17 cellular contexts compared by ENCODE assay signal in genomic region chr18:76433788-76434187, GRCh38.
DNase-seq lines count a peak whose midpoint lies in the region; TF ChIP-seq lines count a peak whose summit lies in the region.
"Had no signal": no experiment of that assay in that cellular context is flagged by ENCODE, and none has a peak within 500 bp of the region (broad histone marks: within the 10 kb centered on the region; RNA-seq: fewer than 3 reads in every experiment).

No MANE protein-coding gene starts in this region.

- no peak overlapping the region for H3K4ac ChIP-seq in neuronal stem cell (ENCODE audit: low read length)

- no peak for TF ChIP-seq CTCF in sigmoid colon (IDR thresholded peaks at IDR 0.05)

- no peak overlapping the region for H3K9ac ChIP-seq in neuronal stem cell (ENCODE audit: low read depth, low read length, poor library complexity)
- H3K9ac ChIP-seq: BLaER1 had no signal

- no peak overlapping the region for H2BK5ac ChIP-seq in neuronal stem cell (ENCODE audit: low read length)

- H2AFZ ChIP-seq in neuronal stem cell (ENCODE audit: low read length): no peak overlapping the region

- H3K27ac ChIP-seq in neuronal stem cell (replicated peaks; ENCODE audit: low read length): no peak overlapping the region
- H3K27ac ChIP-seq in sigmoid colon: no peak overlapping the region
- H3K27ac ChIP-seq: 22Rv1, A549, BLaER1 had no signal

- no peak overlapping the region for H4K91ac ChIP-seq in neuronal stem cell (ENCODE audit: low read depth, low read length, poor library complexity)

- no peak overlapping the region for H4K8ac ChIP-seq in neuronal stem cell (ENCODE audit: low read depth, low read length)

- no peak overlapping the region for H2BK15ac ChIP-seq in neuronal stem cell (ENCODE audit: low read length)

- H3K27me3 ChIP-seq in neuronal stem cell (ENCODE audit: control insufficient read depth in 3 of 3, insufficient read depth in 3 of 3, low read depth in 1 of 3, low read length in 3 of 3) (no peaks in the 10 kb centered on the region), sigmoid colon (no peaks in the 10 kb centered on the region)
- H3K27me3 ChIP-seq: BLaER1 had no signal

- H3K23ac ChIP-seq in neuronal stem cell (ENCODE audit: low read depth, low read length, poor library complexity): peak overlapping the region; percentile 67

- H3K79me1 ChIP-seq in neuronal stem cell (ENCODE audit: low read depth, low read length): peaks cover 44% of the 10 kb centered on the region

- no peak for TF ChIP-seq POLR2A in sigmoid colon (IDR thresholded peaks at IDR 0.05)

- H2BK120ac ChIP-seq in neuronal stem cell (ENCODE audit: low read depth, low read length): no peak overlapping the region

- peak; percentile 34 for DNase-seq in activated effector memory CD4-positive, alpha-beta T cell treated with anti-CD3 and anti-CD28 coated beads, Interleukin-2, amount 50 U/mL, for 16 hours
- no peak for DNase-seq in activated effector memory CD4-positive, alpha-beta T cell treated with Interleukin-2 at 50 U/mL for 16 hours
- DNase-seq in islet precursor cell (peak; percentile 43), neuronal stem cell (ENCODE audit: low spot score) (no peak), sigmoid colon (peak; percentile 50), DMS53 (lab: John Stamatoyannopoulos, UW) (no peak), globus pallidus (ENCODE audit: low spot score) (no peak)
- no peak for DNase-seq in NK-92 treated with Interleukin-12 subunit alpha and Interleukin-12 subunit beta, amount 100 ng/mL, for 24 hours (lab: John Stamatoyannopoulos, UW)
- DNase-seq: CD4-positive, alpha-beta memory T cell; DMS153; DMS79 treated with DMSO at 0.1 percent for 48 hours; GF-D8; H9 had no signal

- no peak overlapping the region for H3K4me2 ChIP-seq in neuronal stem cell (ENCODE audit: insufficient read depth, low read length, poor library complexity, severe bottlenecking)
- H3K4me2 ChIP-seq: A549, BLaER1 had no signal

- no peak overlapping the region for H3K18ac ChIP-seq in neuronal stem cell (ENCODE audit: low read length)

- WGBS in neuronal stem cell (ENCODE audit: extremely low coverage in 2 of 2, insufficient read length in 2 of 2, insufficient replicate concordance in 1 of 2), 2 donors: no CpG with 5 or more reads among the region's 17 CpGs
- 95% methylated on average over 17 of the region's 17 CpGs for WGBS in sigmoid colon, 2 donors

- TF ChIP-seq EP300 in sigmoid colon (IDR thresholded peaks at IDR 0.05): no peak

- H2BK12ac ChIP-seq in neuronal stem cell (ENCODE audit: low read length): no peak overlapping the region

- H2AK5ac ChIP-seq in neuronal stem cell (ENCODE audit: low read depth, low read length): no peak overlapping the region

- intact Hi-C loops in sigmoid colon (cut with DNase I): no loop called here

- H3K4me1 ChIP-seq in neuronal stem cell (ENCODE audit: control insufficient read depth in 2 of 2, insufficient read depth in 1 of 2, low read depth in 1 of 2, low read length in 2 of 2) (peaks cover 0 to 7% of the 10 kb centered on the region in 2 donors), sigmoid colon (peaks cover 0 to 67% (median 38%) of the 10 kb centered on the region in 4 donors)
- H3K4me1 ChIP-seq: A549 had no signal

- peaks cover 31 to 88% of the 10 kb centered on the region in 2 donors for H3K36me3 ChIP-seq in neuronal stem cell (replicated peaks in 1 of 2; ENCODE audit: control insufficient read depth in 2 of 2, insufficient read depth in 2 of 2, low read length in 2 of 2)
- peaks cover 0 to 12% (median 0%) of the 10 kb centered on the region in 4 donors for H3K36me3 ChIP-seq in sigmoid colon

- H3K9me3 ChIP-seq in neuronal stem cell (replicated peaks in 1 of 2; ENCODE audit: control insufficient read depth in 2 of 2, insufficient read depth in 1 of 2, low read depth in 1 of 2, low read length in 2 of 2): peaks cover 0 to 15% of the 10 kb centered on the region in 2 donors
- H3K9me3 ChIP-seq in sigmoid colon: no peaks in the 10 kb centered on the region
- H3K9me3 ChIP-seq: A549, BLaER1 had no signal

- H3K14ac ChIP-seq in neuronal stem cell (ENCODE audit: low read length): no peak overlapping the region

- H3K4me3 ChIP-seq in neuronal stem cell (ENCODE audit: low read length in 2 of 2) (no peak overlapping the region), sigmoid colon (no peak overlapping the region)
- H3K4me3 ChIP-seq: A549, BLaER1, GM12878 had no signal

Comparison
In these comparisons a context has a peak if more than half of its experiments do, and no peak if none do; other contexts are left out.
1. DNase-seq: peak in activated effector memory CD4-positive, alpha-beta T cell treated with anti-CD3 and anti-CD28 coated beads, Interleukin-2, amount 50 U/mL, for 16 hours (single experiment), islet precursor cell (single experiment) and sigmoid colon (single experiment); none in activated effector memory CD4-positive, alpha-beta T cell treated with Interleukin-2 at 50 U/mL for 16 hours (single experiment), neuronal stem cell (single experiment), DMS53 (single experiment), globus pallidus (single experiment) and NK-92 treated with Interleukin-12 subunit alpha and Interleukin-12 subunit beta, amount 100 ng/mL, for 24 hours (single experiment).